5 cellular contexts compared by ENCODE assay signal in the genomic region with DNA sequence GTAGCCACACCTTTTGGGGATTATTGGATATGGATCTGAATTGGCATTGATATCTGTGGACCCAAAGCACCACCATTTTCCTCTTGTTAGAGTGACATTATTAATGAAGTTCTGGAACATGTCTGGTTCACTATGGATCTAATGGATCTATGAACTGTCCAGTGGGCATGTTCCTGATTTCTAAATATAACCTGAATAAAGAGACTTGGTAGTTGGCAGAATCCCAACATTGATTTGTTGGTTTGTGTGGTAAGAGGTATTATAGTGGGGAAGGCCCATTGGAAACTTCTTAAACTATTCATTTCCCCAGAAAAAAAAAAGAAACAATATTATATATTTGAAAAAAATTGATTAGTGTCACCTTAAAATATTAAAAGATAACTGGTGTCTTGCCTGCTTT.
"Had no signal": no experiment of that assay in that cellular context is flagged by ENCODE, and none has a peak within 500 bp of the region (broad histone marks: within the 10 kb centered on the region; RNA-seq: fewer than 3 reads in every experiment).

No MANE protein-coding gene starts in this region.

- H3K27ac ChIP-seq: HL-60 had no signal

- ATAC-seq: K562 had no signal

- DNase-seq: IMR-90, KBM-7 had no signal

- FAIRE-seq: HTR-8/SVneo, K562 had no signal

- H3K4me3 ChIP-seq: K562 had no signal
